11 cellular contexts compared by ENCODE assay signal in the genomic region with DNA sequence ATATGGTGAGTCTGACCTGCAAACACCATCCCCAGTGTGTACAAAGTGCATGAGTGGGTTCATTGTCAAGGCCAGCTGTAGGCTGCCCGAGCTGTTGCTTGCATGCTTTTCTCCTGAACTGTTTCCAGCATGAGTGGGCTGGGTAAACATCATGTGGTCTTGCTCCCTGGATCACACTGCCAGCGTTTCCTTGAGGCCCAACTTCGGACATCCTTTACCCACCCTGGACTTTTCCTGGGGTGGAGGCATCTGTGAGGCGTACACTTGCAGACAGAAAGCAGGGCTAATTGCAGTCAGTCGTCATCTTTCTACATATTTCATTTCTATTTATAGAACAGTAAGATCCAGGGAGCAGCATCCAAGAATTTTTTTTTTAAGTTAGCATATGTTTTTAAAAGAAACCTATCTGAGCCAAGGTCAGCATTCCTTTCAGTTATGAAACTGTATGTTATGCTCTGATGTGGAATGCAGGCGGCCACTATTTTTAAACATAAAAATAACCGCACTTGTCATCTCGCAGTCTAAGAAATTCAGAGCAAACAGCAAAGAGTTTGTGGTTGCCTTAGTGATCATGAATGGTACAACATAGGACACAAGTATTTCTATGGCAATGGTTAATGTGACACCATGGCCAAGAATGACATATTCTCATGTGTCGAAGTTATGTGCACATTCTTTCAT.
DNase-seq lines count a peak whose midpoint lies in the region; ATAC-seq and TF ChIP-seq lines count a peak whose summit lies in the region.
"Had no signal": no experiment of that assay in that cellular context is flagged by ENCODE, and none has a peak within 500 bp of the region (broad histone marks: within the 10 kb centered on the region; RNA-seq: fewer than 3 reads in every experiment).

No MANE protein-coding gene starts in this region.

- TF ChIP-seq EP300 in esophagus muscularis mucosa (IDR thresholded peaks at IDR 0.05) = peak; percentile 65

- DNase-seq in NCI-H226 (peak; percentile 74), esophagus muscularis mucosa (ENCODE audit: extremely low spot score) (no peak), lung microvascular endothelial cell (ENCODE audit: low read depth in 2 of 2) (peak; percentile 29 to 94), thoracic aorta (ENCODE audit: low spot score) (no peak), NCI-H2227 (lab: John Stamatoyannopoulos, UW; ENCODE audit: unreplicated experiment) (no peak), RKO (ENCODE audit: low spot score) (no peak), T-helper 9 cell (no peak)
- DNase-seq: activated CD4-positive, alpha-beta T cell treated with anti-CD3 and anti-CD28 coated beads for 36 hours; GOT3; NCI-H82 had no signal

- intact Hi-C loops in esophagus muscularis mucosa (cut with DNase I) = loop anchor here (5.0 kb wide), 1 partner anchor 38 kb away; no protein-coding TSS in a partner anchor

- H3K4me3 ChIP-seq in esophagus muscularis mucosa (no peak overlapping the region), thoracic aorta (no peak overlapping the region)

- ATAC-seq in thoracic aorta (ENCODE audit: insufficient number of reproducible peaks, low FRiP score, low read depth) = peak; percentile 65
- ATAC-seq in GM19023 (IDR thresholded peaks at IDR 0.05; ENCODE audit: unreplicated experiment) = no peak
- ATAC-seq: activated CD4-positive, alpha-beta T cell treated with anti-CD3 and anti-CD28 coated beads for 36 hours had no signal

- H3K27me3 ChIP-seq in esophagus muscularis mucosa = no peaks in the 10 kb centered on the region
- H3K27me3 ChIP-seq in thoracic aorta (replicated peaks; ENCODE audit: insufficient read depth) = no peaks in the 10 kb centered on the region

- H3K9me3 ChIP-seq in esophagus muscularis mucosa = no peaks in the 10 kb centered on the region
- no peaks in the 10 kb centered on the region for H3K9me3 ChIP-seq in thoracic aorta

- H3K36me3 ChIP-seq in esophagus muscularis mucosa (peaks cover 22 to 74% (median 50%) of the 10 kb centered on the region in 4 donors), thoracic aorta (peaks cover 63% of the 10 kb centered on the region)

- TF ChIP-seq CTCF in esophagus muscularis mucosa (IDR thresholded peaks at IDR 0.05) (no peak), thoracic aorta (IDR thresholded peaks at IDR 0.05) (no peak)

- TF ChIP-seq POLR2A in esophagus muscularis mucosa (IDR thresholded peaks at IDR 0.05; ENCODE audit: low read depth) = no peak

- 23% methylated on average over 9 of the region's 9 CpGs for WGBS in esophagus muscularis mucosa

- peak overlapping the region; percentile 80 to 90 (median 88) for H3K27ac ChIP-seq in esophagus muscularis mucosa (replicated peaks in 1 of 4)
- peak overlapping the region; percentile 95 for H3K27ac ChIP-seq in thoracic aorta

- H3K4me1 ChIP-seq in esophagus muscularis mucosa (peaks cover 41 to 67% (median 64%) of the 10 kb centered on the region in 4 donors), thoracic aorta (ENCODE audit: control insufficient read depth in 1 of 2, low read depth in 2 of 2) (peaks cover 70 to 92% of the 10 kb centered on the region in 2 donors)

Comparison
In these comparisons a context has a peak if more than half of its experiments do, and no peak if none do; other contexts are left out.
1. DNase-seq: peak in NCI-H226 (single experiment) and lung microvascular endothelial cell (2 of 2); none in esophagus muscularis mucosa (single experiment), thoracic aorta (single experiment), NCI-H2227 (single experiment), RKO (single experiment) and T-helper 9 cell (single experiment).